In genomic region chr5:61228691-61229280, GRCh38 we compare ENCODE assay signal across 12 cellular contexts.
DNase-seq lines count a peak whose midpoint lies in the region; ATAC-seq, FAIRE-seq and TF ChIP-seq lines count a peak whose summit lies in the region.
"Had no signal": no experiment of that assay in that cellular context is flagged by ENCODE, and none has a peak within 500 bp of the region (broad histone marks: within the 10 kb centered on the region; RNA-seq: fewer than 3 reads in every experiment).

No MANE protein-coding gene starts in this region.

- intact Hi-C loops in activated CD4-positive, alpha-beta memory T cell treated with anti-CD3 and anti-CD28 coated beads for 36 hours (cut with micrococcal nuclease) = no loop called here

- H3K9ac ChIP-seq in Karpas-422 (ENCODE audit: low read length) = no peak overlapping the region

- TF ChIP-seq EP300 in A549 (IDR thresholded peaks at IDR 0.05) = no peak

- no peaks in the 10 kb centered on the region for H3K9me3 Mint-ChIP-seq in activated CD4-positive, alpha-beta memory T cell treated with anti-CD3 and anti-CD28 coated beads for 36 hours

- ATAC-seq in A549 (no peak; a peak in 1 of 6 replicates), GM19328 (IDR thresholded peaks at IDR 0.05; ENCODE audit: unreplicated experiment) (peak; percentile 55), HG03460 (IDR thresholded peaks at IDR 0.05; ENCODE audit: unreplicated experiment) (no peak)

- POLR2A ChIA-PET in A549 (lab: Yijun Ruan, JAX) = no interaction called here
- POLR2A ChIA-PET in activated CD4-positive, alpha-beta memory T cell treated with anti-CD3 and anti-CD28 coated beads for 36 hours (lab: Charles Lee) = no interaction called here

- TF ChIP-seq POLR2A in A549 (IDR thresholded peaks at IDR 0.05; ENCODE audit: low read length) = no peak

- H3K27ac ChIP-seq in A549 (no peak overlapping the region), Karpas-422 (ENCODE audit: low read length) (no peak overlapping the region)
- H3K27ac ChIP-seq: right lobe of liver had no signal

- H3K27me3 Mint-ChIP-seq in activated CD4-positive, alpha-beta memory T cell treated with anti-CD3 and anti-CD28 coated beads for 36 hours = no peaks in the 10 kb centered on the region

- TF ChIP-seq CTCF in A549 (IDR thresholded peaks at IDR 0.05) = no peak
- TF ChIP-seq CTCF in fibroblast of the aortic adventitia (IDR thresholded peaks at IDR 0.05; ENCODE audit: insufficient read depth, low read length) = no peak

- CTCF ChIA-PET in A549 (lab: Yijun Ruan, JAX) = interaction anchor here (0.7 kb wide), 1 partner anchor 70 kb away, joined by 3 read pairs; no protein-coding TSS in a partner anchor
- CTCF ChIA-PET in activated CD4-positive, alpha-beta memory T cell treated with anti-CD3 and anti-CD28 coated beads for 36 hours (lab: Charles Lee) = no interaction called here

- H3K4me1 ChIP-seq in A549 (no peaks in the 10 kb centered on the region), Karpas-422 (ENCODE audit: low read length) (no peaks in the 10 kb centered on the region)
- H3K4me1 ChIP-seq: right lobe of liver had no signal

- H4K20me1 ChIP-seq in Karpas-422 (ENCODE audit: insufficient read depth, low read depth, low read length) = no peaks in the 10 kb centered on the region

- no peak overlapping the region for H3K4me3 ChIP-seq in A549
- H3K4me3 ChIP-seq in Karpas-422 (ENCODE audit: low read length) = peak overlapping the region; percentile 2; the same call in 1 of the 2 replicates
- no peak overlapping the region for H3K4me3 ChIP-seq in fibroblast of the aortic adventitia (ENCODE audit: low read depth, low read length)
- H3K4me3 ChIP-seq: right lobe of liver had no signal

- FAIRE-seq in A549 (lab: Jason Lieb, UNC) = no peak

- no peak overlapping the region for H3K4me3 Mint-ChIP-seq in activated CD4-positive, alpha-beta memory T cell treated with anti-CD3 and anti-CD28 coated beads for 36 hours
- H3K4me3 Mint-ChIP-seq: CD4-positive, alpha-beta memory T cell had no signal

- H3K9me3 ChIP-seq in A549 (no peaks in the 10 kb centered on the region), Karpas-422 (ENCODE audit: low read length) (no peaks in the 10 kb centered on the region; the same call in 1 of the 2 replicates)
- H3K9me3 ChIP-seq: right lobe of liver had no signal

- no peaks in the 10 kb centered on the region for H3K9me2 ChIP-seq in Karpas-422 (replicated peaks; ENCODE audit: insufficient read depth, low read length)

- 87% methylated on average over 12 of the region's 12 CpGs for WGBS in A549 (ENCODE audit: missing lambda C conversion rate)

- H3K4me1 Mint-ChIP-seq in activated CD4-positive, alpha-beta memory T cell treated with anti-CD3 and anti-CD28 coated beads for 36 hours (ENCODE audit: low read depth) = no peaks in the 10 kb centered on the region

- no peaks in the 10 kb centered on the region for H3K36me3 ChIP-seq in Karpas-422 (ENCODE audit: insufficient read depth, low read length)
- H3K36me3 ChIP-seq: right lobe of liver had no signal

- H3K27ac Mint-ChIP-seq in activated CD4-positive, alpha-beta memory T cell treated with anti-CD3 and anti-CD28 coated beads for 36 hours = no peak overlapping the region
- H3K27ac Mint-ChIP-seq: CD4-positive, alpha-beta memory T cell had no signal

- TF ChIP-seq RAD21 in A549 (conservative IDR thresholded peaks at IDR 0.05 in 1 of 2, IDR thresholded peaks at IDR 0.05 in 1 of 2) = no peak

- H3K79me2 ChIP-seq in Karpas-422 (ENCODE audit: low read length) = no peaks in the 10 kb centered on the region

- no peaks in the 10 kb centered on the region for H3K36me3 Mint-ChIP-seq in activated CD4-positive, alpha-beta memory T cell treated with anti-CD3 and anti-CD28 coated beads for 36 hours
- H3K36me3 Mint-ChIP-seq: CD4-positive, alpha-beta memory T cell had no signal

- H3K27me3 ChIP-seq in Karpas-422 (ENCODE audit: low read length) = no peaks in the 10 kb centered on the region; the same call in 1 of the 2 replicates
- H3K27me3 ChIP-seq: right lobe of liver had no signal

- H3K4me2 ChIP-seq in A549 (no peak overlapping the region), Karpas-422 (ENCODE audit: low read depth, low read length, poor library complexity, severe bottlenecking) (peak overlapping the region; percentile 28)

- DNase-seq in A549 (ENCODE audit: low read depth in 1 of 2, low spot score in 1 of 2) = no peak
- no peak for DNase-seq in Karpas-422
- peak; percentile 38 for DNase-seq in fibroblast of the aortic adventitia (ENCODE audit: low read depth)
- DNase-seq in NCI-H2107 (lab: John Stamatoyannopoulos, UW) = no peak
- DNase-seq in GF-D8 (lab: John Stamatoyannopoulos, UW) = no peak
- no peak for DNase-seq in activated CD4-positive, alpha-beta memory T cell treated with anti-CD3 and anti-CD28 coated beads for 36 hours
- DNase-seq: amniotic stem cell; CD4-positive, alpha-beta memory T cell; NCI-H146 had no signal

- peak overlapping the region; percentile 23; the same call in 1 of the 2 replicates for H2AFZ ChIP-seq in Karpas-422 (ENCODE audit: low read length)

TF ChIP-seq in A549, 52 proteins besides CTCF, POLR2A, EP300 and RAD21:
- TF ChIP-seq ELK1 (IDR thresholded peaks at IDR 0.05; ENCODE audit: low read depth, low read length) (no peak), ZFP36 (IDR thresholded peaks at IDR 0.05; ENCODE audit: borderline replicate concordance, partially characterized antibody) (no peak), PHF8 (IDR thresholded peaks at IDR 0.05; ENCODE audit: borderline replicate concordance, low read depth) (no peak), FOSL2 (IDR thresholded peaks at IDR 0.05) (no peak), FOSL2 (CRISPR knock-in tag; IDR thresholded peaks at IDR 0.05) (0 out of 2 replicates have a peak, but pooled peaks have one; percentile 9), TP53 (CRISPR knock-in tag; IDR thresholded peaks at IDR 0.05) (no peak)
